Comparison of ENCODE assay signal across 17 cellular contexts in the genomic region with DNA sequence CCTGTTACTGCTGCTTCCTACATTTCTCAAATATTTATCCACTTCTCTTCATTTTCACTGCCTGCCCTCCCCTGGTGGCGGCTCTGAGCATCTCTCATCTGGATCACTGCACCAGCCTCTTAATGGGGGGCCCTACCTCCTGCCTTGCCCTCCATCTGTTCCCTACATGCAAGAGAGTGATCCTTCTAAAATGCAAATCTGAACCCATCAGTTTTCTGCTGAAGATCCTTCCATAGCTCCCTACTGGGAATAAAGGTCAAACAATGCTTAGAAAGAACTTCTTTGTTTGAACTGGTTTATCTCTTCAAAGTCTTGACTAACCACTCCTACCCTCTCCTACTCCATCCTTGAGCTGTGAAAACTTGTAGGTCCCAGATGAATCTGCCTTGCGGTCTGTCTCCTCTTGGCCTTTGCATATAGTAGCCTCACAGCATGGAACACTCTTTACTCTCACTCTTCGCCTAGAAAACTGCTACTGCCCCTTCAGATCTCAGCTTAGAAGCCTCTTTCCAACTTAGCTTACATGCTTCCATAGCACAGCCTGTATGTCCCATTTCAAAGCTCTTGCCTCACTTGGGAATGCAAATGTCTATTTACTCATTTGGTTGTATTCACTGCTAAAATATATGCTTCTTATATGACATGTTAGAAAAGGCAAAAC.
A peak's percentile ranks its signal among the peaks of the same experiment; 100 is the strongest.
DNase-seq lines count a peak whose midpoint lies in the region; ATAC-seq and TF ChIP-seq lines count a peak whose summit lies in the region.
"Had no signal": no experiment of that assay in that cellular context is flagged by ENCODE, and none has a peak within 500 bp of the region (broad histone marks: within the 10 kb centered on the region; RNA-seq: fewer than 3 reads in every experiment).

No MANE protein-coding gene starts in this region.

- H3K36me3 ChIP-seq in kidney epithelial cell (ENCODE audit: control insufficient read depth, insufficient read depth, low read length) (no peaks in the 10 kb centered on the region), psoas muscle (ENCODE audit: insufficient read depth in 1 of 2, low read depth in 1 of 2) (no peaks in the 10 kb centered on the region), spleen (no peaks in the 10 kb centered on the region)
- H3K36me3 ChIP-seq: sigmoid colon had no signal

- H3K27me3 Mint-ChIP-seq in chondrocyte (ENCODE audit: low read depth), result peaks cover 17% of the 10 kb centered on the region

- WGBS in psoas muscle, 3 donors, result 82 to 93% (median 91%) methylated on average over 3 of the region's 3 CpGs
- 65 to 82% (median 76%) methylated on average over 3 of the region's 3 CpGs for WGBS in spleen, 5 donors

- TF ChIP-seq POLR2A in spleen (IDR thresholded peaks at IDR 0.05), result no peak

- H3K4me3 ChIP-seq in GM12864 (ENCODE audit: low read depth, low read length) (no peak overlapping the region), kidney epithelial cell (ENCODE audit: low read depth, low read length) (no peak overlapping the region), psoas muscle (no peak overlapping the region), spleen (no peak overlapping the region)
- H3K4me3 ChIP-seq: sigmoid colon had no signal

- H3K27ac ChIP-seq in psoas muscle, result no peak overlapping the region
- H3K27ac ChIP-seq in spleen, result no peak overlapping the region
- H3K27ac ChIP-seq: C4-2B, sigmoid colon had no signal

- no peaks in the 10 kb centered on the region for H3K36me3 Mint-ChIP-seq in chondrocyte (ENCODE audit: low read depth)
- H3K36me3 Mint-ChIP-seq: natural killer cell treated with Interleukin-12 subunit alpha and Interleukin-12 subunit beta and Interleukin-15 and Interleukin-18, amount 100 ng/mL, for 72 hours had no signal

- TF ChIP-seq CTCF in GM12864 (IDR thresholded peaks at IDR 0.05; ENCODE audit: low read depth, low read length, missing control alignments) (peak; percentile 41), chondrocyte (IDR thresholded peaks at IDR 0.05) (peak; percentile 18), kidney epithelial cell (IDR thresholded peaks at IDR 0.05; ENCODE audit: insufficient read depth, low read length, poor library complexity, severe bottlenecking) (peak; percentile 15), psoas muscle (IDR thresholded peaks at IDR 0.05) (no peak), spleen (IDR thresholded peaks at IDR 0.05 in 8 of 11, conservative IDR thresholded peaks at IDR 0.05 in 3 of 11) (no peak)

- H3K4me3 Mint-ChIP-seq in chondrocyte (ENCODE audit: unreplicated experiment), result no peak overlapping the region
- H3K4me3 Mint-ChIP-seq: natural killer cell treated with Interleukin-12 subunit alpha and Interleukin-12 subunit beta and Interleukin-15 and Interleukin-18, amount 100 ng/mL, for 72 hours had no signal

- no peaks in the 10 kb centered on the region for H3K9me3 Mint-ChIP-seq in chondrocyte (ENCODE audit: low read depth)
- H3K9me3 Mint-ChIP-seq: activated T-helper 2 cell treated with anti-CD3 and anti-CD28 coated beads, Interferon-gamma antibody, Interleukin-2, Interleukin-4, amounts not matched to agents 10 μg/mL and 5 μg/mL and 100 μg/mL, durations not matched to agents 14 hours and 24 hours and 36 hours; natural killer cell treated with Interleukin-12 subunit alpha and Interleukin-12 subunit beta and Interleukin-15 and Interleukin-18, amount 100 ng/mL, for 72 hours had no signal

- no peaks in the 10 kb centered on the region for H3K27me3 ChIP-seq in kidney epithelial cell (ENCODE audit: control insufficient read depth, insufficient read depth, low read length)
- peaks cover 0 to 3% (median 0%) of the 10 kb centered on the region in 3 donors for H3K27me3 ChIP-seq in psoas muscle (ENCODE audit: insufficient read depth in 3 of 3, low read length in 2 of 3)
- no peaks in the 10 kb centered on the region for H3K27me3 ChIP-seq in spleen (replicated peaks in 1 of 7)
- H3K27me3 ChIP-seq: sigmoid colon had no signal

- intact Hi-C loops in psoas muscle (cut with DNase I), result no loop called here
- intact Hi-C loops in spleen (cut with DNase I; ENCODE audit: low total_unique reads), result no loop called here

- peaks cover 13% of the 10 kb centered on the region for H3K4me1 Mint-ChIP-seq in chondrocyte (ENCODE audit: low read depth)

- no peak overlapping the region for H3K27ac Mint-ChIP-seq in chondrocyte (ENCODE audit: unreplicated experiment)
- H3K27ac Mint-ChIP-seq: activated T-helper 2 cell treated with anti-CD3 and anti-CD28 coated beads, Interferon-gamma antibody, Interleukin-2, Interleukin-4, amounts not matched to agents 10 μg/mL and 5 μg/mL and 100 μg/mL, durations not matched to agents 14 hours and 24 hours and 36 hours; natural killer cell treated with Interleukin-12 subunit alpha and Interleukin-12 subunit beta and Interleukin-15 and Interleukin-18, amount 100 ng/mL, for 72 hours had no signal

- no peak for ATAC-seq in psoas muscle
- ATAC-seq in GM18868 (IDR thresholded peaks at IDR 0.05; ENCODE audit: unreplicated experiment), result no peak
- ATAC-seq in GM21576 (IDR thresholded peaks at IDR 0.05; ENCODE audit: unreplicated experiment), result no peak
- ATAC-seq: left ventricle myocardium superior; natural killer cell treated with Interleukin-12 subunit alpha and Interleukin-12 subunit beta and Interleukin-15 and Interleukin-18, amount 100 ng/mL, for 72 hours had no signal

- DNase-seq in GM12864 (ENCODE audit: low read depth) (no peak), NCI-H146 (lab: John Stamatoyannopoulos, UW) (peak; percentile 45), chondrocyte (ENCODE audit: low spot score) (no peak), kidney epithelial cell (ENCODE audit: low read depth) (no peak), psoas muscle (no peak), spleen (no peak)
- DNase-seq: activated CD4-positive, alpha-beta T cell treated with anti-CD3 and anti-CD28 coated beads, Interleukin-2, amount 50 U/mL, for 48 hours; left ventricle myocardium superior; NCI-H1092 treated with DMSO at 0.1 percent for 48 hours; NCI-H524 treated with DMSO at 0.1 percent for 48 hours; sigmoid colon; stimulated activated naive CD4-positive, alpha-beta T cell had no signal

- H3K9me3 ChIP-seq in psoas muscle (no peaks in the 10 kb centered on the region), spleen (peaks cover 0 to 1% (median 0%) of the 10 kb centered on the region in 8 donors)
- H3K9me3 ChIP-seq: sigmoid colon had no signal

- H3K4me1 ChIP-seq in psoas muscle (peaks cover 6% of the 10 kb centered on the region), spleen (no peaks in the 10 kb centered on the region)
- H3K4me1 ChIP-seq: sigmoid colon had no signal

Comparison
In these comparisons a context has a peak if more than half of its experiments do, and no peak if none do; other contexts are left out.
1. CTCF ChIP-seq: peak in GM12864 (single experiment), chondrocyte (single experiment) and kidney epithelial cell (single experiment); none in psoas muscle (single experiment) and spleen (0 of 11).